ENCODE assay signal across 2 cellular contexts in the genomic region with DNA sequence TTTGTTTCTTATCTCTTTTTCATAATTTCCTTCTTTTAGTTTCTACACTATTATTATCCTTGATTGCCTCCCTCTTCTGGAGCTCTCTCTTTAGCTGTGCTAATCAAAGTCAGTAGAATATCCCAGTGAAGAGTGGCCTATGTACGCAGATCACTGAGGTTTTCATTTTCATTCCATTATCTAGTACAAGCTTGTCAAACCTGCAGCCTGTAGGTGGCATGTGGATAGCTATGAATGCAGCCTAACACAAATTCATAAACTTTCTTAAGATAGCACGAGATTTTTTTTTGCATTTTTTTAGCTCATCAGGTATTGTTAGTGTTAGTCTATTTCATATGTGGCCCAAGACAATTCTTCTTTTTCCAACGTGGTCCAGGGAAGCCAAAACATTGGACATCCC.
TF ChIP-seq lines count a peak whose summit lies in the region.

No MANE protein-coding gene starts in this region.

TF ChIP-seq in IMR-90, 13 proteins besides CTCF, POLR2A, EP300 and RAD21:
- TF ChIP-seq, protein P1, sequence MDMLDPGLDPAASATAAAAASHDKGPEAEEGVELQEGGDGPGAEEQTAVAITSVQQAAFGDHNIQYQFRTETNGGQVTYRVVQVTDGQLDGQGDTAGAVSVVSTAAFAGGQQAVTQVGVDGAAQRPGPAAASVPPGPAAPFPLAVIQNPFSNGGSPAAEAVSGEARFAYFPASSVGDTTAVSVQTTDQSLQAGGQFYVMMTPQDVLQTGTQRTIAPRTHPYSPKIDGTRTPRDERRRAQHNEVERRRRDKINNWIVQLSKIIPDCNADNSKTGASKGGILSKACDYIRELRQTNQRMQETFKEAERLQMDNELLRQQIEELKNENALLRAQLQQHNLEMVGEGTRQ (IDR thresholded peaks at IDR 0.05; ENCODE audit: low read depth, low read length), result no peak
- no peak for TF ChIP-seq RFX5 (IDR thresholded peaks at IDR 0.05; ENCODE audit: low read depth, low read length)
- 0 out of 2 replicates have a peak, but pooled peaks have one; percentile 18 for TF ChIP-seq SMC3 (IDR thresholded peaks at IDR 0.05; ENCODE audit: low read depth, low read length)
- no peak for TF ChIP-seq MAFK (IDR thresholded peaks at IDR 0.05; ENCODE audit: low read depth, low read length)
- TF ChIP-seq RCOR1 (IDR thresholded peaks at IDR 0.05; ENCODE audit: insufficient replicate concordance, low read length), result no peak
- TF ChIP-seq FOS (IDR thresholded peaks at IDR 0.05; ENCODE audit: low read depth, low read length), result no peak
- no peak for TF ChIP-seq MXI1 (IDR thresholded peaks at IDR 0.05; ENCODE audit: borderline replicate concordance, low read depth, low read length)
- TF ChIP-seq CHD1 (IDR thresholded peaks at IDR 0.05; ENCODE audit: low read depth, low read length), result no peak
- TF ChIP-seq BHLHE40 (IDR thresholded peaks at IDR 0.05; ENCODE audit: low read depth, low read length), result no peak

TF ChIP-seq in GM12878, 131 proteins besides CTCF, POLR2A, EP300 and RAD21:
- TF ChIP-seq BCLAF1 (IDR thresholded peaks at IDR 0.05) (no peak), SP1 (IDR thresholded peaks at IDR 0.05; ENCODE audit: low read depth, low read length) (no peak), NR2C2 (IDR thresholded peaks at IDR 0.05; ENCODE audit: borderline replicate concordance, control insufficient read depth, insufficient read length, low read depth) (no peak), CHD1 (IDR thresholded peaks at IDR 0.05; ENCODE audit: low read depth, low read length) (no peak), IRF4 (IDR thresholded peaks at IDR 0.05; ENCODE audit: low read depth, low read length) (no peak), MXI1 (IDR thresholded peaks at IDR 0.05; ENCODE audit: low read depth, low read length) (no peak)
- TF ChIP-seq, protein P2, sequence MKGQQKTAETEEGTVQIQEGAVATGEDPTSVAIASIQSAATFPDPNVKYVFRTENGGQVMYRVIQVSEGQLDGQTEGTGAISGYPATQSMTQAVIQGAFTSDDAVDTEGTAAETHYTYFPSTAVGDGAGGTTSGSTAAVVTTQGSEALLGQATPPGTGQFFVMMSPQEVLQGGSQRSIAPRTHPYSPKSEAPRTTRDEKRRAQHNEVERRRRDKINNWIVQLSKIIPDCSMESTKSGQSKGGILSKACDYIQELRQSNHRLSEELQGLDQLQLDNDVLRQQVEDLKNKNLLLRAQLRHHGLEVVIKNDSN (IDR thresholded peaks at IDR 0.05; ENCODE audit: borderline replicate concordance, extremely low read length, insufficient read depth, low read depth, low read length), result no peak
